Comparison of ENCODE assay signal across 22 cellular contexts in the genomic region with DNA sequence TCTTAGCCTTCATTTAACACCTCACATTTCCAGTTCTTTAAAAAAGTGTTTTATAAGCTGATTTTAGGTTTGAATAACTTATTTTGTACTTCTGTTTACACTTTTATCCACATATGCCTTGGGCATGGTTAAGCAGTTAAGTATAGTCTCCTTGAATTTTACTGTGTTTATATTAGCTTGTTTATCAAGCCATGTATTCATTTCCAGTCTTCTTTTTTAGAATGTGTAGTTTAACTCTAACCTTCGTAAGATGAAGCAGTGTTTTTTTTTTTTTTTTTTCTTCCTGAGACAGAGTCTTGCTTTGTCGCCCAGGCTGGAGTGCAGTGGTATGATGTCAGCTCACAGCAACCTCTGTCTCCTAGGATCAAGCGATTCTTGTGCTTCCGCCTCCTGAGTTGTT.
"Had no signal": no experiment of that assay in that cellular context is flagged by ENCODE, and none has a peak within 500 bp of the region (broad histone marks: within the 10 kb centered on the region; RNA-seq: fewer than 3 reads in every experiment).

No MANE protein-coding gene starts in this region.

- H3K4me1 ChIP-seq: esophagus muscularis mucosa, gastroesophageal sphincter, right atrium auricular region had no signal

- H3K27me3 Mint-ChIP-seq: naive thymus-derived CD8-positive, alpha-beta T cell; type B pancreatic cell had no signal

- ATAC-seq: gastroesophageal sphincter; left cardiac atrium; left ventricle myocardium superior; mucosa of descending colon; naive thymus-derived CD8-positive, alpha-beta T cell had no signal

- H3K36me3 Mint-ChIP-seq: type B pancreatic cell had no signal

- H3K27ac Mint-ChIP-seq: naive thymus-derived CD8-positive, alpha-beta T cell; type B pancreatic cell had no signal

- DNase-seq: cortex of kidney; dorsolateral prefrontal cortex; effector CD8-positive, alpha-beta T cell; foreskin fibroblast; glutamatergic neuron; left cardiac atrium; left ventricle myocardium superior; mucosa of descending colon; naive thymus-derived CD8-positive, alpha-beta T cell; posterior cingulate gyrus; small intestine; stimulated activated CD4-positive, alpha-beta T cell treated with anti-CD3 and anti-CD28 coated beads, Interleukin-12 subunit alpha, Interleukin-12 subunit beta, amount 100 ng/mL, for 4 hours; stimulated activated naive CD4-positive, alpha-beta T cell treated with Interleukin-2 at 50 U/mL for 16 hours had no signal

- H3K27ac ChIP-seq: dorsolateral prefrontal cortex, epithelial cell of prostate, esophagus muscularis mucosa, gastroesophageal sphincter, right atrium auricular region had no signal

- H3K4me3 ChIP-seq: dorsolateral prefrontal cortex, esophagus muscularis mucosa, gastroesophageal sphincter, lung, mucosa of descending colon, right atrium auricular region had no signal

- H3K36me3 ChIP-seq: esophagus muscularis mucosa, gastroesophageal sphincter, right atrium auricular region had no signal

- H3K27me3 ChIP-seq: dorsolateral prefrontal cortex, esophagus muscularis mucosa, gastroesophageal sphincter, right atrium auricular region had no signal

- H3K4me3 Mint-ChIP-seq: naive thymus-derived CD8-positive, alpha-beta T cell; type B pancreatic cell had no signal

- H3K9me3 ChIP-seq: esophagus muscularis mucosa, gastroesophageal sphincter, mucosa of descending colon, right atrium auricular region had no signal

- FAIRE-seq: endometrium, keratinocyte, small intestine, urothelium cell line had no signal

- H3K9me3 Mint-ChIP-seq: type B pancreatic cell had no signal
